ENCODE assay signal across 11 cellular contexts in the genomic region with DNA sequence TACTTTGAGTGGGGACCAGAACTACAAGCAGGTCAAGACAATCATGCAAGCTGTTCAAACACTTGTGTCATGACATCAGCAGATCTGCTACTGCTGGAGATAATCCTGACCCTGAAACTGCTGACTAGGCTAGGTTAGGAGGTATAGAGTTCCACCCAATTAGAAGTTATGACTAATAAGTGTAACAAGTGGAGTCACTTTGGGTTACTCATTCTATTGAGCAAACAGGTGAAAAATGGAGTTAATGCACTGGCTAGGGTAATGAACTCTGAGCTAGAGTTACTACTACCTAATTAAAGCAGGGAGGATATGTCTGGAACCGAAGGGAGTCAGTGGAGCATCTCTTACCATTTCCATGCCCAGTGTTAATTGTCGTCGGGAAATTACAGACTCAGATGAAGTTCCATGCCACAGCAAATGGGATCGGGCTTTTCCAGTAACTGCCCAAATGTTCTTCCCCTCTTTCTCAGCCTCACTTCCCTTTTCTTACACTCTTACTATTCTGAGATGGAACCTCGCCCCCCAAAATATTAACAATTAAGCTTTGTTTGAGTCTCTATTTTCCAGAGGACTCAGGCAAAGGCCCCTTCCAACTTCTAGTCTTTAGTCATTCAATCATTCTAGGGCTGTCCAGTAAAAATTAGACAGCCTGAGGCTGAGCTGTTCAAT. TPM values are rescaled to one million over a fixed set of nuclear protein-coding genes. Genes with fewer than 3 reads are reported as not detected.
DNase-seq lines count a peak whose midpoint lies in the region; ATAC-seq, FAIRE-seq and TF ChIP-seq lines count a peak whose summit lies in the region.
"Had no signal": no experiment of that assay in that cellular context is flagged by ENCODE, and none has a peak within 500 bp of the region (broad histone marks: within the 10 kb centered on the region; RNA-seq: fewer than 3 reads in every experiment).

No MANE protein-coding gene starts in this region.

- no peaks in the 10 kb centered on the region for H3K4me1 Mint-ChIP-seq in activated T-cell treated with anti-CD3 and anti-CD28 coated beads, Interleukin-2, amount 50 U/mL, for 4 hours (ENCODE audit: low read depth)
- no peaks in the 10 kb centered on the region for H3K4me1 Mint-ChIP-seq in stimulated activated naive CD8-positive, alpha-beta T cell treated with anti-CD3 and anti-CD28 coated beads, Interleukin-15, amount 100 ng/mL, for 72 hours

- H3K4me3 ChIP-seq in KMS-11 (IDR thresholded peaks at IDR 0.05; ENCODE audit: insufficient read depth, low read depth, low read length): no peak overlapping the region

- H3K4me3 Mint-ChIP-seq in activated T-cell treated with anti-CD3 and anti-CD28 coated beads, Interleukin-2, amount 50 U/mL, for 4 hours: no peak overlapping the region
- H3K4me3 Mint-ChIP-seq in stimulated activated naive CD8-positive, alpha-beta T cell treated with anti-CD3 and anti-CD28 coated beads, Interleukin-15, amount 100 ng/mL, for 72 hours: no peak overlapping the region

- TF ChIP-seq CTCF in KMS-11 (conservative IDR thresholded peaks at IDR 0.05; ENCODE audit: low read depth, low read length): no peak

- no peaks in the 10 kb centered on the region for H3K9me3 Mint-ChIP-seq in activated T-cell treated with anti-CD3 and anti-CD28 coated beads, Interleukin-2, amount 50 U/mL, for 4 hours
- H3K9me3 Mint-ChIP-seq in stimulated activated naive CD8-positive, alpha-beta T cell treated with anti-CD3 and anti-CD28 coated beads, Interleukin-15, amount 100 ng/mL, for 72 hours: no peaks in the 10 kb centered on the region

- H3K27me3 ChIP-seq in KMS-11 (ENCODE audit: insufficient read depth, low read depth): no peaks in the 10 kb centered on the region

- peak overlapping the region; percentile 15; the same call in 1 of the 2 replicates for H2AFZ ChIP-seq in KMS-11 (ENCODE audit: low read depth)

- H3K27ac Mint-ChIP-seq in stimulated activated naive CD8-positive, alpha-beta T cell treated with anti-CD3 and anti-CD28 coated beads, Interleukin-15, amount 100 ng/mL, for 72 hours: no peak overlapping the region

- H3K9ac ChIP-seq in KMS-11: peak overlapping the region; percentile 16; the same call in 1 of the 2 replicates

- no peak for DNase-seq in activated T-cell treated with anti-CD3 and anti-CD28 coated beads, Interleukin-2, amount 50 U/mL, for 4 hours
- no peak for DNase-seq in activated T-cell treated with anti-CD3 and anti-CD28 coated beads for 4 hours
- peak; percentile 14 for DNase-seq in fibroblast of gingiva (ENCODE audit: low read depth)
- DNase-seq in stimulated activated naive CD8-positive, alpha-beta T cell treated with anti-CD3 and anti-CD28 coated beads, Interleukin-15, amount 100 ng/mL, for 72 hours: no peak
- no peak for DNase-seq in T-helper 9 cell
- DNase-seq in frontal cortex (ENCODE audit: low spot score in 2 of 2): no peak
- DNase-seq: stimulated activated CD4-positive, alpha-beta T cell treated with anti-CD3 and anti-CD28 coated beads, Interleukin-4, amount 100 ng/mL, for 24 hours had no signal

- no peaks in the 10 kb centered on the region for H3K36me3 Mint-ChIP-seq in activated T-cell treated with anti-CD3 and anti-CD28 coated beads, Interleukin-2, amount 50 U/mL, for 4 hours (ENCODE audit: insufficient read depth)

- peaks cover 60% of the 10 kb centered on the region for H3K4me1 ChIP-seq in KMS-11 (ENCODE audit: low read depth, poor library complexity, severe bottlenecking)

- no peak for FAIRE-seq in frontal cortex (lab: Jason Lieb, UNC)
- FAIRE-seq: GM18507 had no signal

- no peaks in the 10 kb centered on the region for H3K36me3 ChIP-seq in KMS-11 (ENCODE audit: insufficient read depth)

- H3K79me2 ChIP-seq in KMS-11 (ENCODE audit: insufficient read depth, low read depth): no peaks in the 10 kb centered on the region

- H4K20me1 ChIP-seq in KMS-11 (ENCODE audit: insufficient read depth): no peaks in the 10 kb centered on the region

- peak overlapping the region; percentile 70 for H3K27ac ChIP-seq in KMS-11
- H3K27ac ChIP-seq: C4-2B had no signal

- no peaks in the 10 kb centered on the region for H3K27me3 Mint-ChIP-seq in activated T-cell treated with anti-CD3 and anti-CD28 coated beads, Interleukin-2, amount 50 U/mL, for 4 hours (ENCODE audit: low read depth)
- peaks cover 3% of the 10 kb centered on the region for H3K27me3 Mint-ChIP-seq in stimulated activated naive CD8-positive, alpha-beta T cell treated with anti-CD3 and anti-CD28 coated beads, Interleukin-15, amount 100 ng/mL, for 72 hours

- peak; percentile 75 to 80 for ATAC-seq in activated T-cell treated with anti-CD3 and anti-CD28 coated beads, Interleukin-2, amount 50 U/mL, for 4 hours
- ATAC-seq in stimulated activated naive CD8-positive, alpha-beta T cell treated with anti-CD3 and anti-CD28 coated beads, Interleukin-15, amount 100 ng/mL, for 72 hours: peak; percentile 70
- no peak for ATAC-seq in GM21367 (IDR thresholded peaks at IDR 0.05; ENCODE audit: unreplicated experiment)

- H3K4me2 ChIP-seq in KMS-11: peak overlapping the region; percentile 85

RNA-seq across cellular contexts. Expression of a gene that starts 19.8 kb away (rescaled TPM):
- total RNA-seq in activated T-cell treated with anti-CD3 and anti-CD28 coated beads, Interleukin-2, amount 50 U/mL, for 4 hours: 1 to 10 TPM; 2.6 to 4.6 (median 2.7) TPM
- total RNA-seq in frontal cortex: 35.5 TPM

RNA-seq across cellular contexts. Expression of a gene that starts 46.7 kb away (rescaled TPM):
- total RNA-seq in activated T-cell treated with anti-CD3 and anti-CD28 coated beads, Interleukin-2, amount 50 U/mL, for 4 hours: 100 to 1,000 TPM; 575 to 579 (median 577) TPM
- 329 TPM for total RNA-seq in frontal cortex
